In genomic region chrX:133215747-133216146, GRCh38 we compare ENCODE assay signal across 9 cellular contexts. TPM values are rescaled to one million over a fixed set of nuclear protein-coding genes. Genes with fewer than 3 reads are reported as not detected.
DNase-seq lines count a peak whose midpoint lies in the region; ATAC-seq, FAIRE-seq and TF ChIP-seq lines count a peak whose summit lies in the region.
"Had no signal": no experiment of that assay in that cellular context is flagged by ENCODE, and none has a peak within 500 bp of the region (broad histone marks: within the 10 kb centered on the region; RNA-seq: fewer than 3 reads in every experiment).

No MANE protein-coding gene starts in this region.

- CTCF ChIA-PET in K562 (lab: Yijun Ruan, JAX; ENCODE audit: low intra/inter-chr PET ratio), result interaction anchor here (1.0 to 1.3 kb wide), 2 partner anchors 211 to 1374 kb away, joined by 3 to 4 read pairs; no protein-coding TSS in a partner anchor

- H3K4me2 ChIP-seq in K562 (ENCODE audit: insufficient read depth, low read length), result no peak overlapping the region

- H3K4me1 ChIP-seq in K562 (replicated peaks in 1 of 2; ENCODE audit: control insufficient read depth in 2 of 2, insufficient read depth in 2 of 2, low read length in 2 of 2), result no peaks in the 10 kb centered on the region
- no peaks in the 10 kb centered on the region for H3K4me1 ChIP-seq in gastrocnemius medialis

- H3K27ac ChIP-seq in K562 (ENCODE audit: extremely low read depth, low read depth, low read length) (no peak overlapping the region), gastrocnemius medialis (no peak overlapping the region)

- H3K9ac ChIP-seq in K562 (ENCODE audit: insufficient read depth in 1 of 2, low read depth in 2 of 2, low read length in 2 of 2), result no peak overlapping the region

- intact Hi-C loops in K562 (cut with micrococcal nuclease) (loop anchor here (1.0 kb wide), 1 partner anchor 210 kb away; no protein-coding TSS in a partner anchor), gastrocnemius medialis (cut with DNase I; ENCODE audit: low total_unique reads) (no loop called here)

- DNase-seq in G401 (ENCODE audit: low spot score) (peak; percentile 24), K562 (ENCODE audit: extremely low read depth in 1 of 4, low spot score in 3 of 4) (peak in 3 of 4 experiments; percentile 4 to 29 (median 12)), mucosa of gallbladder (ENCODE audit: low spot score) (peak; percentile 19), NCI-H187 (lab: John Stamatoyannopoulos, UW) (no peak), gastrocnemius medialis (no peak), DMS114 treated with DMSO at 0.1 percent for 48 hours (lab: John Stamatoyannopoulos, UW; ENCODE audit: unreplicated experiment) (no peak)
- no peak for DNase-seq in activated CD4-positive, CD25-positive, alpha-beta regulatory T cell treated with anti-CD3 and anti-CD28 coated beads, Interleukin-2, amount 50 U/mL, for 72 hours
- DNase-seq: NCI-H2081 treated with DMSO at 0.1 percent for 48 hours had no signal

- TF ChIP-seq POLR2A in K562 (conservative IDR thresholded peaks at IDR 0.05), result no peak
- TF ChIP-seq POLR2A in gastrocnemius medialis (IDR thresholded peaks at IDR 0.05), result no peak

- peak in 2 of 3 experiments; percentile 20 to 43; a peak in 3 of 6 replicates for TF ChIP-seq CTCF in K562 (IDR thresholded peaks at IDR 0.05 in 2 of 3, conservative IDR thresholded peaks at IDR 0.05 in 1 of 3; ENCODE audit: insufficient read depth in 2 of 3, low read depth in 1 of 3, low read length in 3 of 3)
- TF ChIP-seq CTCF in gastrocnemius medialis (IDR thresholded peaks at IDR 0.05 in 4 of 5, conservative IDR thresholded peaks at IDR 0.05 in 1 of 5), result no peak

- FAIRE-seq in K562 (lab: Jason Lieb, UNC), result no peak

- H3K36me3 ChIP-seq in K562 (ENCODE audit: control insufficient read depth, insufficient read depth, low read length) (no peaks in the 10 kb centered on the region), gastrocnemius medialis (no peaks in the 10 kb centered on the region)

- H3K9me1 ChIP-seq in K562 (ENCODE audit: control insufficient read depth, insufficient read depth, low read length), result no peaks in the 10 kb centered on the region

- TF ChIP-seq RAD21 in Ishikawa (IDR thresholded peaks at IDR 0.05; ENCODE audit: low read depth) (peak; percentile 65), K562 (CRISPR knock-in tag; conservative IDR thresholded peaks at IDR 0.05 in 1 of 2, IDR thresholded peaks at IDR 0.05 in 1 of 2) (peak in 1 of 2 experiments; percentile 43; a peak in 2 of 4 replicates)

- H3K9me3 ChIP-seq in K562 (replicated peaks; ENCODE audit: control insufficient read depth, insufficient read depth, low read depth, low read length) (no peaks in the 10 kb centered on the region), gastrocnemius medialis (no peaks in the 10 kb centered on the region)

- in situ Hi-C loops in G401 (cut with HindIII; ENCODE audit: low sequenced_read_pairs) (no loop called here), K562 (cut with MboI) (no loop called here), gastrocnemius medialis (cut with MboI; ENCODE audit: low sequenced_read_pairs in 4 of 4) (no loop called here)

- no peak overlapping the region for H3K4me3 ChIP-seq in K562
- no peak overlapping the region for H3K4me3 ChIP-seq in gastrocnemius medialis

- no peaks in the 10 kb centered on the region for H3K79me2 ChIP-seq in K562 (ENCODE audit: control insufficient read depth, insufficient read depth, low read length)

- WGBS in K562 (ENCODE audit: insufficient coverage, low coverage, missing lambda C conversion rate), result 0% methylated on average over 1 of the region's 1 CpG

- no peak overlapping the region for H2AFZ ChIP-seq in K562 (ENCODE audit: low read depth, low read length)

- H3K27me3 ChIP-seq in K562 (ENCODE audit: control insufficient read depth in 2 of 2, insufficient read depth in 2 of 2, low read length in 2 of 2) (peaks cover 0 to 9% of the 10 kb centered on the region in 2 experiments; a peak in 2 of 5 replicates), gastrocnemius medialis (no peaks in the 10 kb centered on the region)

- BruUV-seq in K562 (replicated peaks; lab: Mats Ljungman, UMichigan), result no TSS peak

- ATAC-seq in K562 (peak; percentile 49; the same call in 1 of the 3 replicates), gastrocnemius medialis (no peak)

- TF ChIP-seq EP300 in Ishikawa (IDR thresholded peaks at IDR 0.05; ENCODE audit: borderline replicate concordance) (no peak), K562 (IDR thresholded peaks at IDR 0.05; ENCODE audit: low read length) (no peak)

- POLR2A ChIA-PET in K562 (lab: Yijun Ruan, JAX), result no interaction called here

- H4K20me1 ChIP-seq in K562 (replicated peaks; ENCODE audit: control insufficient read depth, insufficient read depth, low read length), result no peaks in the 10 kb centered on the region

TF ChIP-seq in Ishikawa, 13 proteins besides CTCF, POLR2A, EP300 and RAD21:
- TF ChIP-seq CREB1 (IDR thresholded peaks at IDR 0.05; ENCODE audit: low read depth) (no peak), EGR1 (IDR thresholded peaks at IDR 0.05) (no peak), CEBPB (IDR thresholded peaks at IDR 0.05) (no peak), NFIC (IDR thresholded peaks at IDR 0.05) (no peak)
- TF ChIP-seq, protein P1, sequence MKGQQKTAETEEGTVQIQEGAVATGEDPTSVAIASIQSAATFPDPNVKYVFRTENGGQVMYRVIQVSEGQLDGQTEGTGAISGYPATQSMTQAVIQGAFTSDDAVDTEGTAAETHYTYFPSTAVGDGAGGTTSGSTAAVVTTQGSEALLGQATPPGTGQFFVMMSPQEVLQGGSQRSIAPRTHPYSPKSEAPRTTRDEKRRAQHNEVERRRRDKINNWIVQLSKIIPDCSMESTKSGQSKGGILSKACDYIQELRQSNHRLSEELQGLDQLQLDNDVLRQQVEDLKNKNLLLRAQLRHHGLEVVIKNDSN (IDR thresholded peaks at IDR 0.05), result no peak

TF ChIP-seq in K562, 482 proteins besides CTCF, POLR2A, EP300 and RAD21:
- TF ChIP-seq FOSL1 (tag; conservative IDR thresholded peaks at IDR 0.05), result no peak
- TF ChIP-seq SMC3 (conservative IDR thresholded peaks at IDR 0.05; ENCODE audit: insufficient read depth, low read depth, low read length), result peak; percentile 23; the same call in 1 of the 2 replicates
- no peak for TF ChIP-seq PPARD (CRISPR knock-in tag; IDR thresholded peaks at IDR 0.05)
TF ChIP-seq in K562: peak in this region for 1.

RNA-seq across cellular contexts. Expression of gene TFDP3, which starts 2.4 kb away (rescaled TPM):
- 0.80 TPM in 1 of 2 replicates, not detected in the other for total RNA-seq in G401 (2014; rRNA removed; shearing (Covaris generic))
- not detected in 2 replicates for total RNA-seq in K562 (2011; cell fraction: chromatin; rRNA removed; ENCODE audit: low replicate concordance)
- total RNA-seq in K562 (2011; cell fraction: nucleolus; rRNA removed), result not detected in 2 replicates
- not detected in 2 replicates for total RNA-seq in K562 (2011; cell fraction: nucleoplasm; rRNA removed)
- total RNA-seq in K562 (2014; rRNA removed) (not detected in 2 replicates), K562 (2014; rRNA removed; fragmentation: Illumina TruSeq; extraction: Trizol) (not detected in 2 replicates), K562 (2015; rRNA removed; fragmentation: Illumina TruSeq; extraction: Trizol) (0.11 TPM in 1 of 2 replicates, not detected in the other), K562 (2021) (not detected in 2 replicates), mucosa of gallbladder (not detected), gastrocnemius medialis (not detected)
- polyA plus RNA-seq in K562 (2011; rRNA removed) (not detected in 2 replicates), K562 (2014; fragmentation: Illumina TruSeq; extraction: Trizol) (0.08 and 0.09 TPM in 2 replicates), K562 (2014; fragmentation: Nextera tagmentation; extraction: Ambion mirVana) (under 1 TPM; 0.14 to 0.25 TPM), K562 (2014; rRNA removed) (not detected in 2 replicates)
- not detected in 2 replicates for polyA plus RNA-seq in K562 (2011; cell fraction: cytosol; rRNA removed)
- not detected in 2 replicates for polyA plus RNA-seq in K562 (2011; cell fraction: nucleus; rRNA removed)
- 0.04 and 0.17 TPM in 2 replicates for polyA plus RNA-seq in K562 (2012)
- not detected in 2 replicates for polyA minus RNA-seq in K562 (2011; rRNA and poly(A)+ RNA removed)
- polyA minus RNA-seq in K562 (2011; cell fraction: cytosol; rRNA and poly(A)+ RNA removed), result not detected in 2 replicates
- polyA minus RNA-seq in K562 (2011; cell fraction: nucleus; rRNA and poly(A)+ RNA removed), result not detected in 2 replicates

Comparison
In these comparisons a context has a peak if more than half of its experiments do, and no peak if none do; other contexts are left out.
1. DNase-seq: peak in G401 (single experiment), K562 (3 of 4) and mucosa of gallbladder (single experiment); none in activated CD4-positive, CD25-positive, alpha-beta regulatory T cell treated with anti-CD3 and anti-CD28 coated beads, Interleukin-2, amount 50 U/mL, for 72 hours (single experiment), NCI-H187 (0 of 2), gastrocnemius medialis (0 of 2) and DMS114 treated with DMSO at 0.1 percent for 48 hours (single experiment).
2. CTCF ChIP-seq: peak in K562 (2 of 3); none in gastrocnemius medialis (0 of 5).